17 cellular contexts compared by ENCODE assay signal in genomic region chr3:190044142-190044541, GRCh38.
DNase-seq lines count a peak whose midpoint lies in the region; ATAC-seq, FAIRE-seq and TF ChIP-seq lines count a peak whose summit lies in the region.
"Had no signal": no experiment of that assay in that cellular context is flagged by ENCODE, and none has a peak within 500 bp of the region (broad histone marks: within the 10 kb centered on the region; RNA-seq: fewer than 3 reads in every experiment).

No MANE protein-coding gene starts in this region.

- WGBS in H1 (ENCODE audit: extremely low coverage in 1 of 2, insufficient coverage in 1 of 2, insufficient read length in 1 of 2, insufficient replicate concordance in 2 of 2, low coverage in 1 of 2, low lambda C conversion rate in 2 of 2, missing lambda C conversion rate in 1 of 2), 2 experiments = 85% methylated on average over 4 of the region's 4 CpGs; no CpG with 5 or more reads in 1 of the 2 experiments

- no peaks in the 10 kb centered on the region for H4K20me1 ChIP-seq in H1 (replicated peaks in 1 of 2; ENCODE audit: control insufficient read depth in 1 of 2, insufficient read depth in 2 of 2, low read length in 2 of 2)

- H3K56ac ChIP-seq in H1 (replicated peaks; ENCODE audit: insufficient read length, low read depth, low read length) = no peak overlapping the region

- no peak overlapping the region for H3K4ac ChIP-seq in H1 (replicated peaks; ENCODE audit: insufficient read length, low read depth, low read length)

- H3K4me2 ChIP-seq in H1 (ENCODE audit: insufficient read depth in 1 of 2, low read depth in 2 of 2, low read length in 2 of 2) = no peak overlapping the region

- no peaks in the 10 kb centered on the region for H3K23me2 ChIP-seq in H1 (ENCODE audit: low read depth, low read length)

- H3K79me1 ChIP-seq in H1 (ENCODE audit: low read depth, low read length) = no peaks in the 10 kb centered on the region

- no peak overlapping the region for H3K27ac ChIP-seq in H1 (ENCODE audit: low read depth, low read length)
- H3K27ac ChIP-seq: neutrophil, vagina had no signal

- H3K79me2 ChIP-seq in H1 (ENCODE audit: control insufficient read depth in 1 of 2, insufficient read depth in 2 of 2, low read length in 2 of 2) = peaks cover 0 to 52% of the 10 kb centered on the region in 2 experiments; a peak in 2 of 4 replicates

- no peak overlapping the region for H3K14ac ChIP-seq in H1 (ENCODE audit: insufficient read length)

- no peak overlapping the region for H2AK5ac ChIP-seq in H1 (ENCODE audit: low read depth, low read length)

- no peak overlapping the region for H2AFZ ChIP-seq in H1 (ENCODE audit: low read length)

- peak overlapping the region; percentile 73 for H3K27ac Mint-ChIP-seq in HFFc6
- H3K27ac Mint-ChIP-seq: activated CD4-positive, alpha-beta T cell treated with anti-CD3 and anti-CD28 coated beads for 36 hours; activated T-helper 17 cell treated with anti-CD3 and anti-CD28 coated beads, Interleukin-2, amount 50 U/mL, for 72 hours had no signal

- peak; percentile 39 for DNase-seq in AG20443 (ENCODE audit: low spot score)
- DNase-seq in HFFc6 = peak; percentile 62
- no peak for DNase-seq in H1 (ENCODE audit: low read depth in 1 of 2, low spot score in 2 of 2)
- DNase-seq in mucosa of descending colon = no peak
- no peak for DNase-seq in SW 1271 (lab: John Stamatoyannopoulos, UW)
- DNase-seq: activated CD4-positive, alpha-beta T cell treated with anti-CD3 and anti-CD28 coated beads for 36 hours; caudate nucleus; NCI-H1105 treated with DMSO at 0.1 percent for 48 hours; NK-92 treated with Interleukin-12 subunit alpha and Interleukin-12 subunit beta, amount 100 ng/mL, for 24 hours; stimulated activated CD4-positive, alpha-beta T cell treated with anti-CD3 and anti-CD28 coated beads, Interleukin-15, amount 100 ng/mL, for 24 hours had no signal

- H3K27me3 ChIP-seq in H1 (replicated peaks in 1 of 4; ENCODE audit: control insufficient read depth in 3 of 4, extremely low read depth in 1 of 4, insufficient read depth in 3 of 4, low read length in 3 of 4) = no peaks in the 10 kb centered on the region
- H3K27me3 ChIP-seq: vagina had no signal

- no peak overlapping the region for H3K9ac ChIP-seq in H1 (replicated peaks in 1 of 4; ENCODE audit: extremely low read depth in 1 of 4, low read depth in 3 of 4, low read length in 3 of 4)

- H3K4me3 ChIP-seq in H1 (ENCODE audit: extremely low read depth in 1 of 4, insufficient read depth in 2 of 4, low read depth in 3 of 4, low read length in 4 of 4) (no peak overlapping the region), mucosa of descending colon (no peak overlapping the region)
- H3K4me3 ChIP-seq: vagina had no signal

- intact Hi-C loops in mucosa of descending colon (cut with DNase I, micrococcal nuclease) = no loop called here

- peaks cover 2% of the 10 kb centered on the region for H3K27me3 Mint-ChIP-seq in HFFc6 (ENCODE audit: insufficient read depth)

- no peak overlapping the region for H3K18ac ChIP-seq in H1 (ENCODE audit: extremely low read depth, low read length)

- H3K36me3 ChIP-seq in H1 (ENCODE audit: control insufficient read depth in 2 of 4, insufficient read depth in 4 of 4, low read length in 3 of 4) (no peaks in the 10 kb centered on the region), mucosa of descending colon (ENCODE audit: low read depth) (no peaks in the 10 kb centered on the region)
- H3K36me3 ChIP-seq: neutrophil, vagina had no signal

- TF ChIP-seq RAD21 in H1 (IDR thresholded peaks at IDR 0.05 in 1 of 2, conservative IDR thresholded peaks at IDR 0.05 in 1 of 2; ENCODE audit: low read depth in 2 of 2, low read length in 2 of 2) = no peak

- H3K9me3 ChIP-seq in H1 (ENCODE audit: insufficient read depth in 2 of 2, low read depth in 1 of 2, low read length in 1 of 2) (no peaks in the 10 kb centered on the region), mucosa of descending colon (no peaks in the 10 kb centered on the region)
- H3K9me3 ChIP-seq: neutrophil, vagina had no signal

- CTCF ChIA-PET in H1 (lab: Charles Lee; ENCODE audit: partially characterized antibody) = interaction anchor here (0.6 to 2.9 kb wide), 6 partner anchors 11 to 1216 kb away, joined by 3 to 9 read pairs (median 4); partner anchors contain the start of gene P3H2

- H4K8ac ChIP-seq in H1 (ENCODE audit: extremely low read depth, insufficient read depth, low read length) = no peak overlapping the region

- no peak for TF ChIP-seq POLR2A in H1 (IDR thresholded peaks at IDR 0.05; ENCODE audit: control extremely low read depth in 1 of 2, low read depth in 2 of 2, low read length in 2 of 2)

- H2BK12ac ChIP-seq in H1 (ENCODE audit: low read depth, low read length) = no peak overlapping the region

- no peak for FAIRE-seq in H1 (lab: Jason Lieb, UNC)
- FAIRE-seq: endothelial cell of umbilical vein had no signal

- peak overlapping the region; percentile 42 for H3K4me3 Mint-ChIP-seq in HFFc6
- H3K4me3 Mint-ChIP-seq: activated CD4-positive, alpha-beta T cell treated with anti-CD3 and anti-CD28 coated beads for 36 hours; activated T-helper 17 cell treated with anti-CD3 and anti-CD28 coated beads, Interleukin-2, amount 50 U/mL, for 72 hours had no signal

- H3K36me3 Mint-ChIP-seq in HFFc6 (ENCODE audit: low read depth) = no peaks in the 10 kb centered on the region

- H2BK5ac ChIP-seq in H1 (ENCODE audit: low read depth, low read length) = no peak overlapping the region

- no peak overlapping the region for H3K23ac ChIP-seq in H1 (ENCODE audit: insufficient read length)

- no peak overlapping the region for H4K5ac ChIP-seq in H1 (ENCODE audit: insufficient read length, low read depth, low read length)

- H2BK20ac ChIP-seq in H1 (ENCODE audit: low read length) = no peak overlapping the region; the same call in 1 of the 2 replicates

- TF ChIP-seq CTCF in HFFc6 (IDR thresholded peaks at IDR 0.05) = no peak
- no peak for TF ChIP-seq CTCF in H1 (IDR thresholded peaks at IDR 0.05; ENCODE audit: control extremely low read depth in 1 of 3, insufficient read depth in 1 of 3, low read depth in 1 of 3, low read length in 3 of 3)
- no peak for TF ChIP-seq CTCF in mucosa of descending colon (IDR thresholded peaks at IDR 0.05)

- no peak overlapping the region for H4K91ac ChIP-seq in H1 (replicated peaks; ENCODE audit: insufficient read length, low read length)

- POLR2A ChIA-PET in H1 (lab: Charles Lee; ENCODE audit: partially characterized antibody) = interaction anchor here (0.9 kb wide), 1 partner anchor 11 kb away, joined by 3 read pairs; no protein-coding TSS in a partner anchor

- H2BK15ac ChIP-seq in H1 (ENCODE audit: low read length) = no peak overlapping the region

- no peak for TF ChIP-seq EP300 in H1 (IDR thresholded peaks at IDR 0.05; ENCODE audit: borderline replicate concordance in 1 of 2, low read depth in 2 of 2, low read length in 2 of 2)

- peaks cover 0 to 39% (median 22%) of the 10 kb centered on the region in 4 experiments for H3K4me1 ChIP-seq in H1 (replicated peaks in 1 of 4; ENCODE audit: control insufficient read depth in 3 of 4, insufficient read depth in 4 of 4, low read length in 3 of 4)
- H3K4me1 ChIP-seq in mucosa of descending colon (ENCODE audit: low read depth) = peaks cover 12% of the 10 kb centered on the region

- ATAC-seq in mucosa of descending colon (peak; percentile 36), GM21786 (IDR thresholded peaks at IDR 0.05; ENCODE audit: unreplicated experiment) (no peak), GM19035 (IDR thresholded peaks at IDR 0.05; ENCODE audit: unreplicated experiment) (no peak), GM21825 (IDR thresholded peaks at IDR 0.05; ENCODE audit: unreplicated experiment) (no peak)
- ATAC-seq: activated CD4-positive, alpha-beta T cell treated with anti-CD3 and anti-CD28 coated beads for 36 hours; activated T-helper 17 cell treated with anti-CD3 and anti-CD28 coated beads, Interleukin-2, amount 50 U/mL, for 72 hours had no signal

- no peaks in the 10 kb centered on the region for H3K9me3 Mint-ChIP-seq in HFFc6
- H3K9me3 Mint-ChIP-seq: activated T-helper 17 cell treated with anti-CD3 and anti-CD28 coated beads, Interleukin-2, amount 50 U/mL, for 72 hours had no signal

- H2BK120ac ChIP-seq in H1 (replicated peaks; ENCODE audit: low read depth, low read length) = peak overlapping the region; percentile 48

- H3K4me1 Mint-ChIP-seq in HFFc6 (ENCODE audit: low read depth) = peaks cover 68% of the 10 kb centered on the region
- H3K4me1 Mint-ChIP-seq: activated CD4-positive, alpha-beta T cell treated with anti-CD3 and anti-CD28 coated beads for 36 hours; activated T-helper 17 cell treated with anti-CD3 and anti-CD28 coated beads, Interleukin-2, amount 50 U/mL, for 72 hours had no signal

TF ChIP-seq in H1, 55 proteins besides CTCF, POLR2A, EP300 and RAD21:
- TF ChIP-seq BACH1 (IDR thresholded peaks at IDR 0.05; ENCODE audit: low read length) (no peak), FOSL1 (IDR thresholded peaks at IDR 0.05; ENCODE audit: insufficient read depth, low read depth, low read length) (no peak), CTBP2 (IDR thresholded peaks at IDR 0.05; ENCODE audit: borderline replicate concordance, insufficient read depth, insufficient read length, low read length) (no peak), EZH2 (IDR thresholded peaks at IDR 0.05; ENCODE audit: low read depth, low read length, severe bottlenecking) (no peak), TAF1 (IDR thresholded peaks at IDR 0.05; ENCODE audit: low read depth, low read length) (no peak), JUND (IDR thresholded peaks at IDR 0.05; ENCODE audit: low read length) (no peak), SUZ12 (IDR thresholded peaks at IDR 0.05; ENCODE audit: low read length) (no peak), EGR1 (IDR thresholded peaks at IDR 0.05; ENCODE audit: borderline replicate concordance, low read depth, low read length) (no peak), TBP (IDR thresholded peaks at IDR 0.05; ENCODE audit: low read depth, low read length) (no peak), CHD1 (IDR thresholded peaks at IDR 0.05; ENCODE audit: low read depth, low read length) (no peak), HDAC6 (IDR thresholded peaks at IDR 0.05; ENCODE audit: low read depth, low read length) (no peak), BRCA1 (IDR thresholded peaks at IDR 0.05; ENCODE audit: low read depth, low read length) (no peak), E2F6 (IDR thresholded peaks at IDR 0.05) (no peak), SAP30 (IDR thresholded peaks at IDR 0.05; ENCODE audit: insufficient read depth, insufficient replicate concordance, low read length) (no peak)

Comparison
In these comparisons a context has a peak if more than half of its experiments do, and no peak if none do; other contexts are left out.
1. DNase-seq: peak in AG20443 (single experiment) and HFFc6 (single experiment); none in H1 (0 of 2), mucosa of descending colon (0 of 3) and SW 1271 (0 of 2).